17 cellular contexts compared by ENCODE assay signal in genomic region chr10:95434583-95434982, GRCh38.
DNase-seq lines count a peak whose midpoint lies in the region; ATAC-seq and TF ChIP-seq lines count a peak whose summit lies in the region.
"Had no signal": no experiment of that assay in that cellular context is flagged by ENCODE, and none has a peak within 500 bp of the region (broad histone marks: within the 10 kb centered on the region; RNA-seq: fewer than 3 reads in every experiment).

No MANE protein-coding gene starts in this region.

- H3K27me3 ChIP-seq in heart left ventricle: no peaks in the 10 kb centered on the region
- no peaks in the 10 kb centered on the region for H3K27me3 ChIP-seq in iPS-15b (ENCODE audit: control insufficient read depth, insufficient read depth, low read length)
- H3K27me3 ChIP-seq in vagina: no peaks in the 10 kb centered on the region
- H3K27me3 ChIP-seq in WERI-Rb-1 (ENCODE audit: insufficient read depth, low read depth, severe bottlenecking): no peaks in the 10 kb centered on the region
- H3K27me3 ChIP-seq: adrenal gland had no signal

- H3K9ac ChIP-seq in iPS-15b (ENCODE audit: low read depth, low read length): peak overlapping the region; percentile 56

- ATAC-seq in heart left ventricle (peak in 3 of 4 donors; percentile 6 to 37 (median 7)), GM18520 (IDR thresholded peaks at IDR 0.05; ENCODE audit: unreplicated experiment) (no peak)
- ATAC-seq: activated CD4-positive, CD25-positive, alpha-beta regulatory T cell treated with anti-CD3 and anti-CD28 coated beads, Interleukin-2, amount 50 U/mL, for 24 hours; K562 had no signal

- TF ChIP-seq POLR2A in heart left ventricle (IDR thresholded peaks at IDR 0.05) (no peak), vagina (IDR thresholded peaks at IDR 0.05) (no peak)

- no peak for TF ChIP-seq CTCF in heart left ventricle (IDR thresholded peaks at IDR 0.05)
- TF ChIP-seq CTCF in vagina (IDR thresholded peaks at IDR 0.05): no peak
- TF ChIP-seq CTCF in WERI-Rb-1 (IDR thresholded peaks at IDR 0.05; ENCODE audit: low read depth, low read length): no peak

- intact Hi-C loops in heart left ventricle (cut with DNase I): loop anchor here (5.0 kb wide), 7 partner anchors 33 to 168 kb away; partner anchors contain the start of gene SORBS1 (in 4 of the 10)
- intact Hi-C loops in cardiac septum (cut with DNase I): loop anchor here (5.0 kb wide), 1 partner anchor 43 kb away; no protein-coding TSS in a partner anchor
- intact Hi-C loops in vagina (cut with DNase I): loop anchor here (5.0 kb wide), 2 partner anchors 123 to 168 kb away; no protein-coding TSS in a partner anchor

- H3K36me3 ChIP-seq in heart left ventricle: peaks cover 0 to 43% (median 7%) of the 10 kb centered on the region in 9 donors
- H3K36me3 ChIP-seq in iPS-15b (ENCODE audit: control insufficient read depth, insufficient read depth, low read length): peaks cover 13% of the 10 kb centered on the region
- no peaks in the 10 kb centered on the region for H3K36me3 ChIP-seq in vagina
- no peaks in the 10 kb centered on the region for H3K36me3 ChIP-seq in WERI-Rb-1
- H3K36me3 ChIP-seq: adrenal gland had no signal

- WGBS in heart left ventricle, 4 donors: 64 to 70% (median 66%) methylated on average over 9 of the region's 9 CpGs

- H3K4me1 ChIP-seq in heart left ventricle (peaks cover 40 to 100% (median 82%) of the 10 kb centered on the region in 12 donors), iPS-15b (ENCODE audit: control insufficient read depth, insufficient read depth, low read length) (no peaks in the 10 kb centered on the region), vagina (peaks cover 5% of the 10 kb centered on the region)
- H3K4me1 ChIP-seq: adrenal gland had no signal

- H3K27ac ChIP-seq in heart left ventricle: peak overlapping the region; percentile 61 to 91 (median 80)
- peak overlapping the region; percentile 37 for H3K27ac ChIP-seq in vagina
- H3K27ac ChIP-seq in WERI-Rb-1: no peak overlapping the region

- H3K9me3 ChIP-seq in heart left ventricle (no peaks in the 10 kb centered on the region), iPS-15b (ENCODE audit: control insufficient read depth, insufficient read depth, low read length) (no peaks in the 10 kb centered on the region), vagina (no peaks in the 10 kb centered on the region), WERI-Rb-1 (ENCODE audit: severe bottlenecking) (no peaks in the 10 kb centered on the region)
- H3K9me3 ChIP-seq: adrenal gland had no signal

- H3K4me3 ChIP-seq in heart left ventricle: no peak overlapping the region
- H3K4me3 ChIP-seq in iPS-15b (ENCODE audit: low read depth, low read length): no peak overlapping the region
- H3K4me3 ChIP-seq in vagina: no peak overlapping the region
- H3K4me3 ChIP-seq in WERI-Rb-1 (ENCODE audit: low read depth, low read length): no peak overlapping the region
- H3K4me3 ChIP-seq: adrenal gland, K562 had no signal

- DNase-seq in heart left ventricle (no peak), cardiac septum (ENCODE audit: low spot score) (no peak), retina (peak; percentile 46), vagina (ENCODE audit: extremely low spot score in 2 of 2) (no peak), SKM-1 treated with dmso at 0.1 percent for 144 hours (lab: John Stamatoyannopoulos, UW; ENCODE audit: unreplicated experiment) (no peak), WERI-Rb-1 (no peak)
- DNase-seq: 8988T, adrenal gland, cerebellar nuclear complex, DMS153, foreskin melanocyte, mesenchymal stem cell, SIG-M5 had no signal
